1 cellular context compared by ENCODE assay signal in the genomic region with DNA sequence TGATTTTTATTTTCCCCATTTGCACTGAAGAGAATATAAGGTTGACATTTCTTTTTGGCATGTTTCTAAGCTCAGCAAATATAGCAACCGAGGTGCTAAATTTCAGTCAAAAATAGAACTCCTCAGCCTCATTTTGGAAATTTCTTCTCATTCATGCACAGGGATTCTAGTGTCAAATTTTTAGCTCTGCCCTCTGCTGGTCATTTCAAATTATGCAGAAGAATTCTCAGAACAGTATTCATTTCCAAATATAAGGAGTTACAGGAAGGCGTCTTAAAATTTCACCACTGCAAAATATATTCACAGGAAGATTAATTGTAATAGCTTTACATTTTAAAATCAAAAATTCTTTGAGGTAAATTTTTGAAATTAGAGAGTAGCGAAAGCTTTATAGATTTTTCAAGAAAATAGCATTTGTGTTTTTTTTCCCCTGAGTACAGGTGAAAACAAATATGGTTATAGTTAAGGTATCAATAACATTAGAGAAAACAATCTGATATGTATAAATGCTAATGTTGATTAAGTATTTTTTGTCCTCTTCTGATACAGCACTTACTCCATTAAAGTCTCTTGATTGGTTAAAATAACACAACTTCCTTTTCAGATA.
TF ChIP-seq lines count a peak whose summit lies in the region.

No MANE protein-coding gene starts in this region.

TF ChIP-seq in WTC11, 78 proteins besides CTCF, POLR2A, EP300 and RAD21 (continued from another document):
- TF ChIP-seq, protein P1, sequence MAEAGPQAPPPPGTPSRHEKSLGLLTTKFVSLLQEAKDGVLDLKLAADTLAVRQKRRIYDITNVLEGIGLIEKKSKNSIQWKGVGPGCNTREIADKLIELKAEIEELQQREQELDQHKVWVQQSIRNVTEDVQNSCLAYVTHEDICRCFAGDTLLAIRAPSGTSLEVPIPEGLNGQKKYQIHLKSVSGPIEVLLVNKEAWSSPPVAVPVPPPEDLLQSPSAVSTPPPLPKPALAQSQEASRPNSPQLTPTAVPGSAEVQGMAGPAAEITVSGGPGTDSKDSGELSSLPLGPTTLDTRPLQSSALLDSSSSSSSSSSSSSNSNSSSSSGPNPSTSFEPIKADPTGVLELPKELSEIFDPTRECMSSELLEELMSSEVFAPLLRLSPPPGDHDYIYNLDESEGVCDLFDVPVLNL (CRISPR knock-in tag; IDR thresholded peaks at IDR 0.05; ENCODE audit: borderline replicate concordance, low read depth): no peak
- TF ChIP-seq ATF1 (CRISPR knock-in tag; IDR thresholded peaks at IDR 0.05) (no peak), OVOL2 (CRISPR knock-in tag; IDR thresholded peaks at IDR 0.05; ENCODE audit: borderline replicate concordance) (no peak)
